In genomic region chr2:149587950-149588487, GRCh38 we compare ENCODE assay signal across 8 cellular contexts. TPM values are rescaled to one million over a fixed set of nuclear protein-coding genes. Genes with fewer than 3 reads are reported as not detected.
DNase-seq lines count a peak whose midpoint lies in the region; ATAC-seq and TF ChIP-seq lines count a peak whose summit lies in the region.

No MANE protein-coding gene starts in this region.

- peak overlapping the region; percentile 99 for H3K4me3 Mint-ChIP-seq in osteocyte (ENCODE audit: unreplicated experiment)

- H3K9me3 Mint-ChIP-seq in osteocyte (ENCODE audit: unreplicated experiment) = no peaks in the 10 kb centered on the region

- H3K9me3 ChIP-seq in MG63 = no peaks in the 10 kb centered on the region
- H3K9me3 ChIP-seq in duodenal mucosa (ENCODE audit: control insufficient read depth in 1 of 2, low read length in 2 of 2) = no peaks in the 10 kb centered on the region

- H3K4me3 ChIP-seq in GM12864 (ENCODE audit: low read depth, low read length) (peak overlapping the region; percentile 61), MG63 (peak overlapping the region; percentile 91), duodenal mucosa (ENCODE audit: low read depth in 1 of 2, low read length in 2 of 2) (peak overlapping the region; percentile 96 to 97)

- peak; percentile 26 for ATAC-seq in GM21576 (IDR thresholded peaks at IDR 0.05; ENCODE audit: unreplicated experiment)

- H3K27ac ChIP-seq in duodenal mucosa (ENCODE audit: low read depth, low read length) = peak overlapping the region; percentile 39

- peak overlapping the region; percentile 100 for H3K27ac Mint-ChIP-seq in osteocyte (ENCODE audit: unreplicated experiment)

- H3K36me3 Mint-ChIP-seq in osteocyte (ENCODE audit: unreplicated experiment) = peaks cover 16% of the 10 kb centered on the region

- DNase-seq in GM12864 (ENCODE audit: low read depth) (no peak), MG63 (no peak), osteocyte (ENCODE audit: extremely low spot score, unreplicated experiment) (no peak), AG08395 (ENCODE audit: low spot score) (no peak), amniotic stem cell (lab: John Stamatoyannopoulos, UW) (no peak)
- DNase-seq in activated effector memory CD4-positive, alpha-beta T cell treated with anti-CD3 and anti-CD28 coated beads, Interleukin-2, amount 50 U/mL, for 16 hours = no peak

- peaks cover 7 to 13% of the 10 kb centered on the region in 2 donors for H3K4me1 ChIP-seq in duodenal mucosa (ENCODE audit: control insufficient read depth in 1 of 2, insufficient read depth in 2 of 2, low read length in 2 of 2)

- H3K27me3 Mint-ChIP-seq in osteocyte (ENCODE audit: unreplicated experiment) = no peaks in the 10 kb centered on the region

- no peak for TF ChIP-seq CTCF in GM12864 (IDR thresholded peaks at IDR 0.05; ENCODE audit: low read depth, low read length, missing control alignments)
- no peak for TF ChIP-seq CTCF in osteocyte (IDR thresholded peaks at IDR 0.05)

- H3K27me3 ChIP-seq in MG63 (no peaks in the 10 kb centered on the region), duodenal mucosa (ENCODE audit: control insufficient read depth in 1 of 2, insufficient read depth in 2 of 2, low read length in 2 of 2) (no peaks in the 10 kb centered on the region)

- H3K36me3 ChIP-seq in MG63 (peaks cover 31% of the 10 kb centered on the region), duodenal mucosa (ENCODE audit: control insufficient read depth in 1 of 2, insufficient read depth in 2 of 2, low read length in 2 of 2) (no peaks in the 10 kb centered on the region)

- peak overlapping the region; percentile 94 to 97 for H3K9ac ChIP-seq in duodenal mucosa (ENCODE audit: low read depth in 1 of 2, low read length in 2 of 2)

- peaks cover 43% of the 10 kb centered on the region for H3K4me1 Mint-ChIP-seq in osteocyte (ENCODE audit: unreplicated experiment)

RNA-seq across cellular contexts. Expression of gene MMADHC, which starts 0.4 kb away (rescaled TPM):
- total RNA-seq in MG63 (2014; rRNA removed; shearing (Covaris generic); ENCODE audit: low replicate concordance) = 207 and 282 TPM in 2 replicates
- total RNA-seq in osteocyte = 96.6 and 97.9 TPM in 2 replicates
